Comparison of ENCODE assay signal across 1 cellular context in genomic region chr6:49549691-49550412, GRCh38.
TF ChIP-seq lines count a peak whose summit lies in the region.

No MANE protein-coding gene starts in this region.

TF ChIP-seq in HEK293, 187 proteins besides CTCF, POLR2A, EP300 and RAD21 (continued from another document and continues in another):
- TF ChIP-seq REST (tag by site-specific recombination; IDR thresholded peaks at IDR 0.05): peak; percentile 54
- TF ChIP-seq ZSCAN4 (tag by site-specific recombination; IDR thresholded peaks at IDR 0.05): no peak
- TF ChIP-seq ZNF707 (tag by site-specific recombination; IDR thresholded peaks at IDR 0.05): no peak
- TF ChIP-seq ZBTB10 (tag by site-specific recombination; IDR thresholded peaks at IDR 0.05): no peak
- TF ChIP-seq PRDM4 (tag by site-specific recombination; IDR thresholded peaks at IDR 0.05): no peak
- no peak for TF ChIP-seq KLF17 (tag by site-specific recombination; IDR thresholded peaks at IDR 0.05)
- no peak for TF ChIP-seq ZNF571 (tag by site-specific recombination; IDR thresholded peaks at IDR 0.05)
- no peak for TF ChIP-seq ZNF529 (tag by site-specific recombination; IDR thresholded peaks at IDR 0.05; ENCODE audit: insufficient replicate concordance)
- TF ChIP-seq ZNF704 (tag by site-specific recombination; IDR thresholded peaks at IDR 0.05): no peak
- TF ChIP-seq HIC1 (tag by site-specific recombination; IDR thresholded peaks at IDR 0.05): no peak
- TF ChIP-seq ZNF280D (tag by site-specific recombination; IDR thresholded peaks at IDR 0.05): no peak
- TF ChIP-seq ZNF521 (tag by site-specific recombination; IDR thresholded peaks at IDR 0.05): no peak
- TF ChIP-seq ZBTB11 (tag by site-specific recombination; conservative IDR thresholded peaks at IDR 0.05; ENCODE audit: low read depth): peak; percentile 62; the same call in 1 of the 2 replicates
- no peak for TF ChIP-seq ZNF449 (tag by site-specific recombination; IDR thresholded peaks at IDR 0.05)
- TF ChIP-seq ZNF610 (tag by site-specific recombination; IDR thresholded peaks at IDR 0.05; ENCODE audit: borderline replicate concordance): no peak
- TF ChIP-seq ZNF596 (tag by site-specific recombination; IDR thresholded peaks at IDR 0.05): no peak
- peak; percentile 91 for TF ChIP-seq ZNF394 (tag by site-specific recombination; IDR thresholded peaks at IDR 0.05; ENCODE audit: borderline replicate concordance)
- TF ChIP-seq ZNF155 (tag by site-specific recombination; IDR thresholded peaks at IDR 0.05): no peak
- TF ChIP-seq IKZF3 (tag by site-specific recombination; IDR thresholded peaks at IDR 0.05): no peak
- TF ChIP-seq ZNF366 (tag by site-specific recombination; conservative IDR thresholded peaks at IDR 0.05): no peak
- no peak for TF ChIP-seq ZNF324 (tag by site-specific recombination; IDR thresholded peaks at IDR 0.05)
- TF ChIP-seq ZNF416 (tag by site-specific recombination; IDR thresholded peaks at IDR 0.05): no peak
- TF ChIP-seq ZBTB44 (tag by site-specific recombination; IDR thresholded peaks at IDR 0.05): no peak
- TF ChIP-seq ZNF776 (tag by site-specific recombination; IDR thresholded peaks at IDR 0.05; ENCODE audit: borderline replicate concordance): no peak
- TF ChIP-seq WT1 (tag by site-specific recombination; IDR thresholded peaks at IDR 0.05): no peak
- TF ChIP-seq ZNF768 (tag by site-specific recombination; IDR thresholded peaks at IDR 0.05): no peak
- TF ChIP-seq ZNF747 (tag by site-specific recombination; IDR thresholded peaks at IDR 0.05): no peak
- no peak for TF ChIP-seq ZNF837 (tag by site-specific recombination; IDR thresholded peaks at IDR 0.05)
